Comparison of ENCODE assay signal across 8 cellular contexts in the genomic region with DNA sequence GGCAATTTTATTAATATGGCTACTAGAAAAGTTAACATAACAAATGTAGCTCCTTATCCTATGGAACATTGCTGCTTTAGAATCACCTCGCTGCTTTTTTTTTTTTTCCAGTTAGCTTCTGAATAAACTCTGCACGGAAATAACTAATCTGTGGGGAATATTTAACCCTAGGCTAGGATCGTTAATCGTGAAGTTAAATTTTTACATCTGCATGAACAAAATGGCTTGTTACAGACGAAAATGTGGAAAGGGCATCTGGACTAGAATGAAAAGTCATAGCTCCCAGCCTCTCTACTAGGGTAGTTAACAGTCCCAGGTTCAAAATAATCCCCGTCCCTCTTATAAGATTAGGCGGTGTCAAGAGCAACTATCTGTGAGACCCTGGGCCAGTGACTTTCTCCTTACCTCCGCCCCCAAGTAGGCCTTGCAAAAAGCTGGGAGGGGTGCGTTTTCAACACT. TPM values are rescaled to one million over a fixed set of nuclear protein-coding genes. Genes with fewer than 3 reads are reported as not detected.
DNase-seq lines count a peak whose midpoint lies in the region; ATAC-seq lines count a peak whose summit lies in the region.

No MANE protein-coding gene starts in this region.

- no peak for ATAC-seq in natural killer cell treated with Interleukin-12 subunit alpha and Interleukin-12 subunit beta and Interleukin-15 and Interleukin-18, amount 100 ng/mL, for 72 hours

- H3K4me3 Mint-ChIP-seq in dendritic cell treated with granulocyte-macrophage colony-stimulating factor and Interleukin-4, amounts not matched to agents 40 ng/mL and 50 ng/mL, for 4 days: peak overlapping the region; percentile 83
- H3K4me3 Mint-ChIP-seq in natural killer cell treated with Interleukin-12 subunit alpha and Interleukin-12 subunit beta and Interleukin-15 and Interleukin-18, amount 100 ng/mL, for 72 hours: peak overlapping the region; percentile 81

- intact Hi-C loops in dendritic cell treated with granulocyte-macrophage colony-stimulating factor and Interleukin-4, amounts not matched to agents 40 ng/mL and 50 ng/mL, for 4 days (cut with micrococcal nuclease): loop anchor here (5.0 kb wide), 1 partner anchor 77 kb away; a partner anchor contains a TSS
- intact Hi-C loops in posterior vena cava (cut with DNase I): no loop called here

- peaks cover 5% of the 10 kb centered on the region for H3K36me3 Mint-ChIP-seq in dendritic cell treated with granulocyte-macrophage colony-stimulating factor and Interleukin-4, amounts not matched to agents 40 ng/mL and 50 ng/mL, for 4 days (ENCODE audit: low read depth)
- H3K36me3 Mint-ChIP-seq in natural killer cell treated with Interleukin-12 subunit alpha and Interleukin-12 subunit beta and Interleukin-15 and Interleukin-18, amount 100 ng/mL, for 72 hours: no peaks in the 10 kb centered on the region

- DNase-seq in DMS53 treated with DMSO at 0.1 percent for 48 hours (lab: John Stamatoyannopoulos, UW; ENCODE audit: unreplicated experiment) (peak; percentile 73), DMS53 (lab: John Stamatoyannopoulos, UW) (no peak), NCI-H524 (lab: John Stamatoyannopoulos, UW) (peak; percentile 80), posterior vena cava (ENCODE audit: low spot score) (no peak), 8988T (no peak), AG08395 (ENCODE audit: low spot score) (no peak)
- no peak for DNase-seq in natural killer cell treated with Interleukin-12 subunit alpha and Interleukin-12 subunit beta and Interleukin-15 and Interleukin-18, amount 100 ng/mL, for 72 hours (ENCODE audit: low spot score)

- peaks cover 36% of the 10 kb centered on the region for H3K4me1 Mint-ChIP-seq in dendritic cell treated with granulocyte-macrophage colony-stimulating factor and Interleukin-4, amounts not matched to agents 40 ng/mL and 50 ng/mL, for 4 days (ENCODE audit: low read depth)
- peaks cover 15 to 19% of the 10 kb centered on the region in 2 donors for H3K4me1 Mint-ChIP-seq in natural killer cell treated with Interleukin-12 subunit alpha and Interleukin-12 subunit beta and Interleukin-15 and Interleukin-18, amount 100 ng/mL, for 72 hours (ENCODE audit: low read depth in 2 of 2)

- no peaks in the 10 kb centered on the region for H3K9me3 Mint-ChIP-seq in dendritic cell treated with granulocyte-macrophage colony-stimulating factor and Interleukin-4, amounts not matched to agents 40 ng/mL and 50 ng/mL, for 4 days
- H3K9me3 Mint-ChIP-seq in natural killer cell treated with Interleukin-12 subunit alpha and Interleukin-12 subunit beta and Interleukin-15 and Interleukin-18, amount 100 ng/mL, for 72 hours: no peaks in the 10 kb centered on the region

- H3K27ac Mint-ChIP-seq in dendritic cell treated with granulocyte-macrophage colony-stimulating factor and Interleukin-4, amounts not matched to agents 40 ng/mL and 50 ng/mL, for 4 days: peak overlapping the region; percentile 79
- peak overlapping the region in 1 of 2 donors; percentile 28 for H3K27ac Mint-ChIP-seq in natural killer cell treated with Interleukin-12 subunit alpha and Interleukin-12 subunit beta and Interleukin-15 and Interleukin-18, amount 100 ng/mL, for 72 hours

- H3K27me3 Mint-ChIP-seq in dendritic cell treated with granulocyte-macrophage colony-stimulating factor and Interleukin-4, amounts not matched to agents 40 ng/mL and 50 ng/mL, for 4 days: no peaks in the 10 kb centered on the region
- H3K27me3 Mint-ChIP-seq in natural killer cell treated with Interleukin-12 subunit alpha and Interleukin-12 subunit beta and Interleukin-15 and Interleukin-18, amount 100 ng/mL, for 72 hours: no peaks in the 10 kb centered on the region

RNA-seq across cellular contexts. Expression of a gene that starts 0.5 kb away (rescaled TPM):
- total RNA-seq in natural killer cell treated with Interleukin-12 subunit alpha and Interleukin-12 subunit beta and Interleukin-15 and Interleukin-18, amount 100 ng/mL, for 72 hours: 1 to 10 TPM; 3.5 to 6.4 TPM
- total RNA-seq in posterior vena cava: 1 to 10 TPM; 7.4 to 9.6 TPM

Comparison
In these comparisons a context has a peak if more than half of its experiments do, and no peak if none do; other contexts are left out.
1. DNase-seq: peak in DMS53 treated with DMSO at 0.1 percent for 48 hours (single experiment) and NCI-H524 (2 of 2); none in DMS53 (single experiment), natural killer cell treated with Interleukin-12 subunit alpha and Interleukin-12 subunit beta and Interleukin-15 and Interleukin-18, amount 100 ng/mL, for 72 hours (single experiment), posterior vena cava (single experiment), 8988T (single experiment) and AG08395 (single experiment).